8 cellular contexts compared by ENCODE assay signal in the genomic region with DNA sequence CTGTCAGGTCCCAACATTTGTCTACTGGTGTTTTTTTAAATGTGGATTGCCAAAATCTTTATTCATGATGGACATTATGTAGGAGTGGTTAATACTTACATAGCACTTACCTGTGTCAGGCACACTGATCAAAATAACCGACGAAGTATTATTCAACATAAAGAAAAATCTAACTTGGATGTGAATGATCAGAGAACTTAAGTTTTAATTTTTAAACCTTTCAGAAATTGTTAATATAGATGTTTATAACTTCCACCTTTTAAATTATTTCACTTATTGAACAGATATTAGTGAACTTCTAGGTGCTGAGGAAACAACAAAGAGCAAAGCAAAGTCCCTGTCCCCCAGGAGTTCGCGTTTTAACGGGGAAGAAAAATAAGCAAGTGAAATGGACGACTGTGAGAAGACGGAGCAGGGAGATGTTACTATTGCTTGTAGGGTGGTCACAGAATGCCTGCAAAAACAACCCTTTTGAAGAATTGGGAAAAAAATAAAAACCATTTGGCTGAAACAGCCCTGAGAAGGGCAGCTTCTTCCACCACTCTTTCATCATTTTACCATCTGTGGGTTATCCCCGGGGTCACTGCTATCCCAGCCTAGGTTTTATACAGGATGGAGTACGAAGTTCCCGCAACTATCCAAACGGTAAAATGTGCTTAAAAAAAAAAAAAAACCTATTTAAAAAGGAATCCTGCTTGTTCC. TPM values are rescaled to one million over a fixed set of nuclear protein-coding genes. Genes with fewer than 3 reads are reported as not detected.
DNase-seq lines count a peak whose midpoint lies in the region; ATAC-seq and TF ChIP-seq lines count a peak whose summit lies in the region.

No MANE protein-coding gene starts in this region.

- H3K4me1 ChIP-seq in SK-N-SH (ENCODE audit: control insufficient read depth in 1 of 2, insufficient read depth in 2 of 2, low read depth in 1 of 2, low read length in 1 of 2): peaks cover 4 to 9% of the 10 kb centered on the region in 2 experiments; a peak in 3 of 4 replicates
- no peaks in the 10 kb centered on the region for H3K4me1 ChIP-seq in psoas muscle

- no peak for DNase-seq in activated CD4-positive, alpha-beta T cell treated with anti-CD3 and anti-CD28 coated beads, Interleukin-2, amount 10 ng/mL, durations not matched to agents 7 days and 5 days
- DNase-seq in activated CD4-positive, alpha-beta T cell treated with anti-CD3 and anti-CD28 coated beads for 48 hours: no peak
- DNase-seq in SK-N-SH: no peak
- peak; percentile 53 for DNase-seq in fibroblast of the aortic adventitia (ENCODE audit: low read depth)
- DNase-seq in psoas muscle: no peak
- no peak for DNase-seq in HEK293T (ENCODE audit: extremely low spot score)
- no peak for DNase-seq in NCI-H2107 (lab: John Stamatoyannopoulos, UW)
- no peak for DNase-seq in NCI-H187 (lab: John Stamatoyannopoulos, UW)

- peaks cover 5% of the 10 kb centered on the region; the same call in 1 of the 2 replicates for H3K79me2 ChIP-seq in SK-N-SH (ENCODE audit: insufficient read depth)

- peak overlapping the region; percentile 88 for H3K27ac Mint-ChIP-seq in activated CD4-positive, alpha-beta T cell treated with anti-CD3 and anti-CD28 coated beads, Interleukin-2, amount 10 ng/mL, durations not matched to agents 7 days and 5 days

- H3K9me3 ChIP-seq in SK-N-SH (no peaks in the 10 kb centered on the region), psoas muscle (no peaks in the 10 kb centered on the region)

- peaks cover 8 to 25% of the 10 kb centered on the region in 2 experiments for H3K36me3 ChIP-seq in SK-N-SH (replicated peaks in 1 of 2; ENCODE audit: control insufficient read depth in 1 of 2, insufficient read depth in 2 of 2, low read length in 1 of 2)
- peaks cover 0 to 10% of the 10 kb centered on the region in 2 donors for H3K36me3 ChIP-seq in psoas muscle (ENCODE audit: insufficient read depth in 1 of 2, low read depth in 1 of 2)

- CTCF ChIA-PET in activated CD4-positive, alpha-beta T cell treated with anti-CD3 and anti-CD28 coated beads, Interleukin-2, amount 10 ng/mL, durations not matched to agents 7 days and 5 days (lab: Charles Lee): interaction anchor here (0.6 kb wide), 1 partner anchor 128 kb away, joined by 3 read pairs; no protein-coding TSS in a partner anchor
- CTCF ChIA-PET in SK-N-SH (lab: Yijun Ruan, JAX) (interaction anchor here (1.0 to 1.4 kb wide), 5 partner anchors 10 to 125 kb away, joined by 3 to 5 read pairs (median 3); no protein-coding TSS in a partner anchor), HEK293T (lab: Yijun Ruan, JAX) (interaction anchor here (0.5 to 0.7 kb wide), 2 partner anchors 14 to 559 kb away, joined by 3 to 4 read pairs; no protein-coding TSS in a partner anchor)

- TF ChIP-seq CTCF in SK-N-SH (IDR thresholded peaks at IDR 0.05) (no peak), fibroblast of the aortic adventitia (IDR thresholded peaks at IDR 0.05; ENCODE audit: insufficient read depth, low read length) (no peak), psoas muscle (IDR thresholded peaks at IDR 0.05) (no peak)

- H3K9me2 ChIP-seq in SK-N-SH: no peaks in the 10 kb centered on the region

- TF ChIP-seq RAD21 in SK-N-SH (IDR thresholded peaks at IDR 0.05; ENCODE audit: low read length): no peak; the same call in 1 of the 2 replicates

- 44% methylated on average over 11 of the region's 11 CpGs for WGBS in SK-N-SH (ENCODE audit: low lambda C conversion rate)
- 24 to 28% (median 26%) methylated on average over 11 of the region's 11 CpGs for WGBS in psoas muscle, 3 donors

- peak overlapping the region; percentile 87 for H3K4me2 ChIP-seq in SK-N-SH

- H4K20me1 ChIP-seq in SK-N-SH (ENCODE audit: insufficient read depth): no peaks in the 10 kb centered on the region

- peak overlapping the region; percentile 77 for H3K4me3 Mint-ChIP-seq in activated CD4-positive, alpha-beta T cell treated with anti-CD3 and anti-CD28 coated beads, Interleukin-2, amount 10 ng/mL, durations not matched to agents 7 days and 5 days

- H3K27me3 ChIP-seq in SK-N-SH (ENCODE audit: insufficient read depth) (no peaks in the 10 kb centered on the region), psoas muscle (ENCODE audit: insufficient read depth in 3 of 3, low read length in 2 of 3) (no peaks in the 10 kb centered on the region)

- intact Hi-C loops in psoas muscle (cut with DNase I): loop anchor here in 1 of 2 donors (5.0 to 10.0 kb wide), 2 partner anchors 84 to 122 kb away; a partner anchor contains a TSS

- peak; percentile 10 to 29 (median 22) for ATAC-seq in psoas muscle

- TF ChIP-seq EP300 in SK-N-SH (IDR thresholded peaks at IDR 0.05; ENCODE audit: borderline replicate concordance in 1 of 2, low read depth in 1 of 2, low read length in 1 of 2): no peak

- H3K4me3 ChIP-seq in SK-N-SH (ENCODE audit: low read depth in 2 of 2, low read length in 1 of 2) (peak overlapping the region; percentile 63 to 70), fibroblast of the aortic adventitia (ENCODE audit: low read depth, low read length) (peak overlapping the region; percentile 68), psoas muscle (peak overlapping the region; percentile 91)

- H3K4me1 Mint-ChIP-seq in activated CD4-positive, alpha-beta T cell treated with anti-CD3 and anti-CD28 coated beads, Interleukin-2, amount 10 ng/mL, durations not matched to agents 7 days and 5 days: peaks cover 39% of the 10 kb centered on the region

- peak overlapping the region; percentile 84 for H3K9ac ChIP-seq in SK-N-SH

- H3K27ac ChIP-seq in SK-N-SH (ENCODE audit: low read depth in 2 of 2, low read length in 1 of 2): peak overlapping the region; percentile 77 to 81
- H3K27ac ChIP-seq in psoas muscle: peak overlapping the region; percentile 84

- H2AFZ ChIP-seq in SK-N-SH (ENCODE audit: low read depth): peak overlapping the region; percentile 84

- H3F3A ChIP-seq in SK-N-SH (replicated peaks; ENCODE audit: insufficient read depth): peaks cover 8% of the 10 kb centered on the region

- H3K27me3 Mint-ChIP-seq in activated CD4-positive, alpha-beta T cell treated with anti-CD3 and anti-CD28 coated beads, Interleukin-2, amount 10 ng/mL, durations not matched to agents 7 days and 5 days: no peaks in the 10 kb centered on the region

- H3K36me3 Mint-ChIP-seq in activated CD4-positive, alpha-beta T cell treated with anti-CD3 and anti-CD28 coated beads, Interleukin-2, amount 10 ng/mL, durations not matched to agents 7 days and 5 days (ENCODE audit: low read depth): peaks cover 14% of the 10 kb centered on the region

- H3K9me3 Mint-ChIP-seq in activated CD4-positive, alpha-beta T cell treated with anti-CD3 and anti-CD28 coated beads, Interleukin-2, amount 10 ng/mL, durations not matched to agents 7 days and 5 days: no peaks in the 10 kb centered on the region

- POLR2A ChIA-PET in activated CD4-positive, alpha-beta T cell treated with anti-CD3 and anti-CD28 coated beads, Interleukin-2, amount 10 ng/mL, durations not matched to agents 7 days and 5 days (lab: Charles Lee): no interaction called here
- POLR2A ChIA-PET in SK-N-SH (lab: Yijun Ruan, JAX): interaction anchor here (0.6 to 1.4 kb wide), 6 partner anchors 9 to 1770 kb away, joined by 3 to 9 read pairs (median 4); a partner anchor contains a TSS
- POLR2A ChIA-PET in HEK293T (lab: Yijun Ruan, JAX): interaction anchor here (0.8 to 1.4 kb wide), 4 partner anchors 15 to 120 kb away, joined by 3 to 5 read pairs (median 3); a partner anchor contains a TSS

TF ChIP-seq in SK-N-SH, 30 proteins besides CTCF, POLR2A, EP300 and RAD21:
- TF ChIP-seq, protein P1, sequence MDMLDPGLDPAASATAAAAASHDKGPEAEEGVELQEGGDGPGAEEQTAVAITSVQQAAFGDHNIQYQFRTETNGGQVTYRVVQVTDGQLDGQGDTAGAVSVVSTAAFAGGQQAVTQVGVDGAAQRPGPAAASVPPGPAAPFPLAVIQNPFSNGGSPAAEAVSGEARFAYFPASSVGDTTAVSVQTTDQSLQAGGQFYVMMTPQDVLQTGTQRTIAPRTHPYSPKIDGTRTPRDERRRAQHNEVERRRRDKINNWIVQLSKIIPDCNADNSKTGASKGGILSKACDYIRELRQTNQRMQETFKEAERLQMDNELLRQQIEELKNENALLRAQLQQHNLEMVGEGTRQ (IDR thresholded peaks at IDR 0.05; ENCODE audit: borderline replicate concordance, low read depth, low read length): no peak
- no peak for TF ChIP-seq TCF12 (IDR thresholded peaks at IDR 0.05)

TF ChIP-seq in HEK293T, 16 proteins besides CTCF, POLR2A, EP300 and RAD21:
- TF ChIP-seq FOXK2 (IDR thresholded peaks at IDR 0.05) (no peak), LEF1 (IDR thresholded peaks at IDR 0.05; ENCODE audit: borderline replicate concordance) (no peak), L3MBTL2 (conservative IDR thresholded peaks at IDR 0.05) (no peak), SP1 (IDR thresholded peaks at IDR 0.05) (no peak), HDGF (IDR thresholded peaks at IDR 0.05; ENCODE audit: borderline replicate concordance) (no peak), ARNT (IDR thresholded peaks at IDR 0.05) (no peak), TARDBP (IDR thresholded peaks at IDR 0.05) (no peak), BHLHE40 (IDR thresholded peaks at IDR 0.05; ENCODE audit: borderline replicate concordance) (no peak), NFRKB (IDR thresholded peaks at IDR 0.05) (no peak)
- TF ChIP-seq, protein P2, sequence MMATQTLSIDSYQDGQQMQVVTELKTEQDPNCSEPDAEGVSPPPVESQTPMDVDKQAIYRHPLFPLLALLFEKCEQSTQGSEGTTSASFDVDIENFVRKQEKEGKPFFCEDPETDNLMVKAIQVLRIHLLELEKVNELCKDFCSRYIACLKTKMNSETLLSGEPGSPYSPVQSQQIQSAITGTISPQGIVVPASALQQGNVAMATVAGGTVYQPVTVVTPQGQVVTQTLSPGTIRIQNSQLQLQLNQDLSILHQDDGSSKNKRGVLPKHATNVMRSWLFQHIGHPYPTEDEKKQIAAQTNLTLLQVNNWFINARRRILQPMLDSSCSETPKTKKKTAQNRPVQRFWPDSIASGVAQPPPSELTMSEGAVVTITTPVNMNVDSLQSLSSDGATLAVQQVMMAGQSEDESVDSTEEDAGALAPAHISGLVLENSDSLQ (IDR thresholded peaks at IDR 0.05): no peak
TF ChIP-seq in HEK293T: peak in this region for 0.

RNA-seq across cellular contexts. Expression of a gene that starts 0.9 kb away (rescaled TPM):
- 1 to 10 TPM; 7.3 to 9.1 TPM for total RNA-seq in activated CD4-positive, alpha-beta T cell treated with anti-CD3 and anti-CD28 coated beads, Interleukin-2, amount 10 ng/mL, durations not matched to agents 7 days and 5 days
- polyA plus RNA-seq in SK-N-SH (2012; rRNA removed): 7.6 and 11.2 TPM in 2 replicates
- polyA plus RNA-seq in SK-N-SH (2012; cell fraction: cytosol; rRNA removed): 9.1 and 10.1 TPM in 2 replicates
- polyA plus RNA-seq in SK-N-SH (2012; cell fraction: nucleus; rRNA removed): 8.6 and 15.1 TPM in 2 replicates
- total RNA-seq in fibroblast of the aortic adventitia (ENCODE audit: low replicate concordance): 7.8 and 22.3 TPM in 2 replicates
- total RNA-seq in psoas muscle: 1 to 10 TPM; 3.8 to 7.0 (median 4.6) TPM
- polyA plus RNA-seq in psoas muscle: 1 to 10 TPM; 1.2 to 2.8 (median 1.4) TPM
